ENCODE assay signal across 26 cellular contexts in the genomic region with DNA sequence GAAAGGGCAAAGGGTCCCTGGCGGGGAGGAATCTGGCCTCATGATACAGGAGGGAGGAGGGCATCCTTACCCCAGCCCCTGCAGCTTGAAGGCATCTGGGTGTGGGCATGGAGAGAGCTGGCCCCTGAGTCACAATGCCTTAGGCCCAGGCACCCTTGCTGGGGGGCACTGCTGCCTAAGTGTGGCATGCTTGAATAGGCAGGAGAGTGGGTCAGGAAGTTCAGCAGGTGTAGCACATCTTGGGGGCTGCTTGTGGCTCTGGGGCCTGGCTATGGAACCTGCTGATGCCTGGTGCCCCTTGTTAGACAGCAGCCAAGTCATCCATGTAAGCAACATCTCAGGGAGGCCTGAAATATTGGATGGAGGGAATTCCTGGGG.
"Had no signal": no experiment of that assay in that cellular context is flagged by ENCODE, and none has a peak within 500 bp of the region (broad histone marks: within the 10 kb centered on the region; RNA-seq: fewer than 3 reads in every experiment).

No MANE protein-coding gene starts in this region.

- H3K4me3 ChIP-seq: esophagus muscularis mucosa, heart left ventricle, testis, transverse colon had no signal

- H3K4me1 ChIP-seq: foreskin keratinocyte, testis had no signal

- H3K79me2 ChIP-seq: parathyroid adenoma had no signal

- H3K27ac ChIP-seq: esophagus muscularis mucosa, foreskin keratinocyte, heart left ventricle, parathyroid adenoma, testis, transverse colon, VCaP had no signal

- H2AFZ ChIP-seq: parathyroid adenoma had no signal

- DNase-seq: activated CD4-positive, alpha-beta T cell treated with anti-CD3 and anti-CD28 coated beads for 4 hours; activated CD4-positive, alpha-beta T cell treated with anti-CD3 and anti-CD28 coated beads, Interleukin-2, amount 50 U/mL, for 4 hours; activated gamma-delta T cell; activated naive CD4-positive, alpha-beta T cell treated with anti-CD3 and anti-CD28 coated beads, Interleukin-2, amount 50 U/mL, for 16 hours; activated naive CD8-positive, alpha-beta T cell treated with anti-CD3 and anti-CD28 coated beads, Interleukin-2, amount 50 U/mL, for 24 hours; amygdala; central memory CD4-positive, alpha-beta T cell; foreskin keratinocyte; heart left ventricle; hypothalamus; immature natural killer cell; kidney; left colon; mammary epithelial cell; naive B cell; nephron progenitor cell; right cardiac atrium; stimulated activated CD4-positive, alpha-beta T cell treated with anti-CD3 and anti-CD28 coated beads, Interleukin-15, amount 100 ng/mL, for 24 hours; stimulated activated CD4-positive, alpha-beta T cell treated with anti-CD3 and anti-CD28 coated beads, Interleukin-2, amount 100 ng/mL, for 24 hours; stimulated activated naive CD8-positive, alpha-beta T cell treated with anti-CD3 and anti-CD28 coated beads, Interleukin-15, Interleukin-2, amounts not matched to agents 100 U/mL and 50 U/mL, for 24 hours; T-helper 9 cell; testis; transverse colon had no signal

- H3K36me3 ChIP-seq: esophagus muscularis mucosa, heart left ventricle, transverse colon had no signal

- H3K9me3 ChIP-seq: esophagus muscularis mucosa, heart left ventricle, testis, transverse colon had no signal

- H3K36me3 Mint-ChIP-seq: immature natural killer cell, naive B cell had no signal

- H3K27me3 Mint-ChIP-seq: activated naive CD8-positive, alpha-beta T cell treated with anti-CD3 and anti-CD28 coated beads, Interleukin-2, amount 50 U/mL, for 24 hours; naive B cell had no signal

- H3K27me3 ChIP-seq: esophagus muscularis mucosa, foreskin keratinocyte, heart left ventricle, testis, transverse colon had no signal

- H3K4me3 Mint-ChIP-seq: activated naive CD8-positive, alpha-beta T cell treated with anti-CD3 and anti-CD28 coated beads, Interleukin-2, amount 50 U/mL, for 24 hours; immature natural killer cell; nephron progenitor cell had no signal

- H3K9ac ChIP-seq: parathyroid adenoma had no signal

- H3K9me3 Mint-ChIP-seq: activated naive CD8-positive, alpha-beta T cell treated with anti-CD3 and anti-CD28 coated beads, Interleukin-2, amount 50 U/mL, for 24 hours; immature natural killer cell; naive B cell; nephron progenitor cell had no signal

- H3K27ac Mint-ChIP-seq: nephron progenitor cell had no signal
